Comparison of ENCODE assay signal across 8 cellular contexts in genomic region chr6:117840541-117840983, GRCh38.
DNase-seq lines count a peak whose midpoint lies in the region; ATAC-seq and TF ChIP-seq lines count a peak whose summit lies in the region.

No MANE protein-coding gene starts in this region.

- DNase-seq in GF-D8 (lab: John Stamatoyannopoulos, UW) = peak; percentile 16
- DNase-seq in LoVo (ENCODE audit: low spot score) = peak; percentile 25
- DNase-seq in kidney tubule cell (ENCODE audit: low spot score) = peak; percentile 45
- no peak for DNase-seq in activated naive CD4-positive, alpha-beta T cell treated with Interleukin-2 at 50 U/mL for 16 hours
- no peak for DNase-seq in activated CD4-positive, CD25-positive, alpha-beta regulatory T cell (lab: John Stamatoyannopoulos, UW)
- DNase-seq in NCI-H1436 (lab: John Stamatoyannopoulos, UW) = no peak

- ATAC-seq in SK-N-SH treated with all-trans-retinoic acid at 6 μM for 48 hours = peak; percentile 78; the same call in 2 of the 3 replicates
- ATAC-seq in HG02571 (IDR thresholded peaks at IDR 0.05; ENCODE audit: unreplicated experiment) = no peak

TF ChIP-seq in SK-N-SH treated with all-trans-retinoic acid at 6 μM for 48 hours, 23 proteins besides CTCF, POLR2A, EP300 and RAD21:
- TF ChIP-seq ZNF565 (CRISPR knock-in tag; conservative IDR thresholded peaks at IDR 0.05; ENCODE audit: low read depth) = no peak
- TF ChIP-seq GLIS3 (CRISPR knock-in tag; IDR thresholded peaks at IDR 0.05) = no peak
- no peak for TF ChIP-seq ISL1 (CRISPR knock-in tag; IDR thresholded peaks at IDR 0.05)
- TF ChIP-seq ZNF70 (CRISPR knock-in tag; IDR thresholded peaks at IDR 0.05) = no peak
- TF ChIP-seq BACH2 (CRISPR knock-in tag; IDR thresholded peaks at IDR 0.05; ENCODE audit: borderline replicate concordance) = no peak
- TF ChIP-seq ARNTL (CRISPR knock-in tag; IDR thresholded peaks at IDR 0.05; ENCODE audit: borderline replicate concordance, low read depth) = no peak
- TF ChIP-seq PPARA (CRISPR knock-in tag; IDR thresholded peaks at IDR 0.05; ENCODE audit: borderline replicate concordance) = no peak
- no peak for TF ChIP-seq POU6F1 (CRISPR knock-in tag; IDR thresholded peaks at IDR 0.05; ENCODE audit: borderline replicate concordance, low read depth)
- no peak for TF ChIP-seq ZNF8 (CRISPR knock-in tag; IDR thresholded peaks at IDR 0.05)
- no peak for TF ChIP-seq CSRNP3 (CRISPR knock-in tag; IDR thresholded peaks at IDR 0.05)

Comparison
In these comparisons a context has a peak if more than half of its experiments do, and no peak if none do; other contexts are left out.
1. DNase-seq: peak in GF-D8 (single experiment), LoVo (single experiment) and kidney tubule cell (single experiment); none in activated naive CD4-positive, alpha-beta T cell treated with Interleukin-2 at 50 U/mL for 16 hours (single experiment), activated CD4-positive, CD25-positive, alpha-beta regulatory T cell (0 of 4) and NCI-H1436 (single experiment).